ENCODE assay signal across 9 cellular contexts in the genomic region with DNA sequence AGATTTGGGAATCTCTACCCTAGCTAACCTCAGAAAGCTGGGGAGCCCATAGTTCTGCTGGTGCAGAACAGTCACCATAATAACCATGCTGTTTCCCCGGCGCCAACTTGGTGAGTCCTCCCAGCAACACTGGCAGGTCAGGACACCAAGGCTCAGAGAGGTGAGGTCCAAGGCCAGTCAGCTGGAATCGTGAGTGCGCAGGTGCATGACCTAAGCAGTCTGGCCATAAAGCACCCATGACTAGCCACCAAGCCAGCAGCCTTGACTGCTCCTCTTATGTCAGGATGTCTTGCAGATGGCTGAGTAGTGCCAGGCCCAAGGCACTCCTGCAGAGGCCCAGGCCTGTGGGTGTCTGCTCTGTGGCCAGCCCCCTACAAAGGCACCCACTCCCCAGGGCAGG. TPM values are rescaled to one million over a fixed set of nuclear protein-coding genes. Genes with fewer than 3 reads are reported as not detected.
DNase-seq lines count a peak whose midpoint lies in the region; ATAC-seq and TF ChIP-seq lines count a peak whose summit lies in the region.
"Had no signal": no experiment of that assay in that cellular context is flagged by ENCODE, and none has a peak within 500 bp of the region (broad histone marks: within the 10 kb centered on the region; RNA-seq: fewer than 3 reads in every experiment).

No MANE protein-coding gene starts in this region.

- peaks cover 47% of the 10 kb centered on the region for H3K4me1 Mint-ChIP-seq in nephron progenitor cell

- H3K4me3 ChIP-seq in Jurkat, Clone E6-1 (ENCODE audit: low read length), result peak overlapping the region; percentile 99
- peak overlapping the region; percentile 99 for H3K4me3 ChIP-seq in coronary artery

- peak overlapping the region; percentile 46 for H3K27ac Mint-ChIP-seq in nephron progenitor cell

- in situ Hi-C loops in GM13976 (cut with MboI; ENCODE audit: low sequenced_read_pairs, unreplicated experiment), result no loop called here

- no peak for ATAC-seq in HG03108 (IDR thresholded peaks at IDR 0.05; ENCODE audit: unreplicated experiment)
- ATAC-seq in GM21423 (IDR thresholded peaks at IDR 0.05; ENCODE audit: unreplicated experiment), result no peak

- H3K9me3 Mint-ChIP-seq in nephron progenitor cell, result no peaks in the 10 kb centered on the region

- H3K4me3 Mint-ChIP-seq in nephron progenitor cell, result peak overlapping the region; percentile 99

- H3K27ac ChIP-seq in C4-2B (peak overlapping the region; percentile 97), coronary artery (peak overlapping the region in 1 of 2 donors; percentile 100)

- H3K27me3 Mint-ChIP-seq in nephron progenitor cell (ENCODE audit: low read depth, poor library complexity), result peaks cover 2% of the 10 kb centered on the region

- no peak for TF ChIP-seq CTCF in C4-2B (conservative IDR thresholded peaks at IDR 0.05)
- no peak for TF ChIP-seq CTCF in coronary artery (IDR thresholded peaks at IDR 0.05)
- no peak for TF ChIP-seq CTCF in nephron progenitor cell (IDR thresholded peaks at IDR 0.05)
- no peak for TF ChIP-seq CTCF in GM13976 (IDR thresholded peaks at IDR 0.05; ENCODE audit: borderline replicate concordance, control extremely low read depth, extremely low read depth, insufficient read depth, missing control alignments)

- no peaks in the 10 kb centered on the region for H3K36me3 Mint-ChIP-seq in nephron progenitor cell (ENCODE audit: low read depth)

- DNase-seq in Jurkat, Clone E6-1 (ENCODE audit: low read depth, low spot score), result no peak
- DNase-seq in coronary artery (ENCODE audit: low spot score) (no peak), nephron progenitor cell (no peak), GM13976 (ENCODE audit: low spot score) (no peak), NCI-H82 (lab: John Stamatoyannopoulos, UW) (no peak)
- DNase-seq: NCI-H510A had no signal

RNA-seq across cellular contexts. Expression of a gene that starts 2.6 kb away (rescaled TPM):
- 92.7 TPM for polyA plus RNA-seq in Jurkat, Clone E6-1 (2012; ENCODE audit: insufficient read depth, insufficient read length)

RNA-seq across cellular contexts. Expression of a gene that starts 14.5 kb away (rescaled TPM):
- 0.20 TPM for polyA plus RNA-seq in Jurkat, Clone E6-1 (2012; ENCODE audit: insufficient read depth, insufficient read length)
